8 cellular contexts compared by ENCODE assay signal in genomic region chr9:2465921-2466460, GRCh38.
DNase-seq lines count a peak whose midpoint lies in the region; ATAC-seq and TF ChIP-seq lines count a peak whose summit lies in the region.

No MANE protein-coding gene starts in this region.

- H3K27me3 ChIP-seq in OCI-LY3 (ENCODE audit: low read depth, low read length) (peaks cover 9% of the 10 kb centered on the region), H7 (ENCODE audit: control insufficient read depth, insufficient read depth, low read length) (no peaks in the 10 kb centered on the region)

- H3K9me3 ChIP-seq in OCI-LY3 (ENCODE audit: insufficient read depth, low read length): no peaks in the 10 kb centered on the region

- H3K4me3 Mint-ChIP-seq in nephron progenitor cell: peak overlapping the region; percentile 16

- peaks cover 52% of the 10 kb centered on the region for H3K36me3 Mint-ChIP-seq in nephron progenitor cell (ENCODE audit: low read depth)

- H3K79me2 ChIP-seq in OCI-LY3 (ENCODE audit: low read length): no peaks in the 10 kb centered on the region

- H3K27ac ChIP-seq in OCI-LY3 (ENCODE audit: low read length): no peak overlapping the region

- peak overlapping the region; percentile 44 for H3K4me2 ChIP-seq in OCI-LY3 (ENCODE audit: low read length)

- no peak overlapping the region for H2AFZ ChIP-seq in OCI-LY3 (ENCODE audit: low read depth, low read length)

- ATAC-seq in GM19328 (IDR thresholded peaks at IDR 0.05; ENCODE audit: unreplicated experiment) (peak; percentile 89), HG03103 (IDR thresholded peaks at IDR 0.05; ENCODE audit: low read depth, unreplicated experiment) (peak; percentile 99)

- peak overlapping the region; percentile 41 for H3K27ac Mint-ChIP-seq in nephron progenitor cell

- H3K9ac ChIP-seq in OCI-LY3 (ENCODE audit: low read length): no peak overlapping the region

- TF ChIP-seq CTCF in OCI-LY3 (IDR thresholded peaks at IDR 0.05; ENCODE audit: low read depth, low read length) (no peak), nephron progenitor cell (IDR thresholded peaks at IDR 0.05) (no peak)

- no peaks in the 10 kb centered on the region for H3K27me3 Mint-ChIP-seq in nephron progenitor cell (ENCODE audit: low read depth, poor library complexity)

- H3K4me1 ChIP-seq in OCI-LY3 (ENCODE audit: low read length): peaks cover 12% of the 10 kb centered on the region

- DNase-seq in DMS153 treated with DMSO at 0.1 percent for 48 hours (lab: John Stamatoyannopoulos, UW; ENCODE audit: unreplicated experiment): peak; percentile 49
- no peak for DNase-seq in nephron progenitor cell
- no peak for DNase-seq in stimulated activated CD4-positive, alpha-beta T cell treated with anti-CD3 and anti-CD28 coated beads, Interleukin-2, amount 100 ng/mL, for 24 hours
- DNase-seq in H7: no peak
- DNase-seq in occipital lobe (lab: John Stamatoyannopoulos, UW): no peak

- no peaks in the 10 kb centered on the region for H4K20me1 ChIP-seq in OCI-LY3 (ENCODE audit: insufficient read depth, low read length)

- H3K4me1 Mint-ChIP-seq in nephron progenitor cell: peaks cover 63% of the 10 kb centered on the region

- H3K4me3 ChIP-seq in OCI-LY3 (ENCODE audit: low read length) (0 out of 2 replicates have a peak overlapping the region, but pooled peaks have one; percentile 6), H7 (ENCODE audit: insufficient read depth, low read depth, low read length) (no peak overlapping the region)

- H3K9me3 Mint-ChIP-seq in nephron progenitor cell: peaks cover 48% of the 10 kb centered on the region

- H3K36me3 ChIP-seq in OCI-LY3 (replicated peaks; ENCODE audit: low read depth, low read length) (no peaks in the 10 kb centered on the region), H7 (replicated peaks; ENCODE audit: control insufficient read depth, insufficient read depth, low read length) (0 out of 2 replicates have a peak, but pooled peaks cover 1% of the 10 kb centered on the region)
